ENCODE assay signal across 1 cellular context in the genomic region with DNA sequence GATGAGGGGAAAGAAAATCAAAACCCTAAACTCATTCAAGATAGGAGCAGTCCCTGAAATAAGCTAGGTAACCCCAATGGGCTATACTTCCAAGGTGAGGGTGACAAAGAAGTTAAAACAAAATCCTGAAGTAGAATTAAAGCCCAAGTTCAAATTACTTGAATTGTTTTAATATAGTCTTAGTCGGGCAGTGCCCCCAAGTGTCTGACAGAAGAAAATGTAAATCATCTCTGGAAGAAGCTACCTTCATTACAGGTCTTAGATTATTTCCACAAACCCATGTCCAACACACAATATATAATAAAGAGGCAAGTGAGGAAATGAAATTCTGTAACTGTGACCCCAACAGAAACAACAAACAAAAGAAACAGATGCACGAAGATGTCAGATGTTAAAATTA.
TF ChIP-seq lines count a peak whose summit lies in the region.

No MANE protein-coding gene starts in this region.

TF ChIP-seq in HCT116, 20 proteins besides CTCF, POLR2A, EP300 and RAD21 (continued from another document):
- TF ChIP-seq, protein P1, sequence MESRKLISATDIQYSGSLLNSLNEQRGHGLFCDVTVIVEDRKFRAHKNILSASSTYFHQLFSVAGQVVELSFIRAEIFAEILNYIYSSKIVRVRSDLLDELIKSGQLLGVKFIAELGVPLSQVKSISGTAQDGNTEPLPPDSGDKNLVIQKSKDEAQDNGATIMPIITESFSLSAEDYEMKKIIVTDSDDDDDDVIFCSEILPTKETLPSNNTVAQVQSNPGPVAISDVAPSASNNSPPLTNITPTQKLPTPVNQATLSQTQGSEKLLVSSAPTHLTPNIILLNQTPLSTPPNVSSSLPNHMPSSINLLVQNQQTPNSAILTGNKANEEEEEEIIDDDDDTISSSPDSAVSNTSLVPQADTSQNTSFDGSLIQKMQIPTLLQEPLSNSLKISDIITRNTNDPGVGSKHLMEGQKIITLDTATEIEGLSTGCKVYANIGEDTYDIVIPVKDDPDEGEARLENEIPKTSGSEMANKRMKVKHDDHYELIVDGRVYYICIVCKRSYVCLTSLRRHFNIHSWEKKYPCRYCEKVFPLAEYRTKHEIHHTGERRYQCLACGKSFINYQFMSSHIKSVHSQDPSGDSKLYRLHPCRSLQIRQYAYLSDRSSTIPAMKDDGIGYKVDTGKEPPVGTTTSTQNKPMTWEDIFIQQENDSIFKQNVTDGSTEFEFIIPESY (IDR thresholded peaks at IDR 0.05; ENCODE audit: extremely low read depth, insufficient replicate concordance, low read length) = no peak
- TF ChIP-seq, protein P2, sequence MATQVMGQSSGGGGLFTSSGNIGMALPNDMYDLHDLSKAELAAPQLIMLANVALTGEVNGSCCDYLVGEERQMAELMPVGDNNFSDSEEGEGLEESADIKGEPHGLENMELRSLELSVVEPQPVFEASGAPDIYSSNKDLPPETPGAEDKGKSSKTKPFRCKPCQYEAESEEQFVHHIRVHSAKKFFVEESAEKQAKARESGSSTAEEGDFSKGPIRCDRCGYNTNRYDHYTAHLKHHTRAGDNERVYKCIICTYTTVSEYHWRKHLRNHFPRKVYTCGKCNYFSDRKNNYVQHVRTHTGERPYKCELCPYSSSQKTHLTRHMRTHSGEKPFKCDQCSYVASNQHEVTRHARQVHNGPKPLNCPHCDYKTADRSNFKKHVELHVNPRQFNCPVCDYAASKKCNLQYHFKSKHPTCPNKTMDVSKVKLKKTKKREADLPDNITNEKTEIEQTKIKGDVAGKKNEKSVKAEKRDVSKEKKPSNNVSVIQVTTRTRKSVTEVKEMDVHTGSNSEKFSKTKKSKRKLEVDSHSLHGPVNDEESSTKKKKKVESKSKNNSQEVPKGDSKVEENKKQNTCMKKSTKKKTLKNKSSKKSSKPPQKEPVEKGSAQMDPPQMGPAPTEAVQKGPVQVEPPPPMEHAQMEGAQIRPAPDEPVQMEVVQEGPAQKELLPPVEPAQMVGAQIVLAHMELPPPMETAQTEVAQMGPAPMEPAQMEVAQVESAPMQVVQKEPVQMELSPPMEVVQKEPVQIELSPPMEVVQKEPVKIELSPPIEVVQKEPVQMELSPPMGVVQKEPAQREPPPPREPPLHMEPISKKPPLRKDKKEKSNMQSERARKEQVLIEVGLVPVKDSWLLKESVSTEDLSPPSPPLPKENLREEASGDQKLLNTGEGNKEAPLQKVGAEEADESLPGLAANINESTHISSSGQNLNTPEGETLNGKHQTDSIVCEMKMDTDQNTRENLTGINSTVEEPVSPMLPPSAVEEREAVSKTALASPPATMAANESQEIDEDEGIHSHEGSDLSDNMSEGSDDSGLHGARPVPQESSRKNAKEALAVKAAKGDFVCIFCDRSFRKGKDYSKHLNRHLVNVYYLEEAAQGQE (IDR thresholded peaks at IDR 0.05; ENCODE audit: low read depth) = no peak
- TF ChIP-seq EZH2phosphoT487 (IDR thresholded peaks at IDR 0.05; ENCODE audit: borderline replicate concordance) (no peak), FOSL1 (IDR thresholded peaks at IDR 0.05; ENCODE audit: low read depth) (no peak), CBX3 (IDR thresholded peaks at IDR 0.05; ENCODE audit: low read depth) (no peak), JUND (IDR thresholded peaks at IDR 0.05) (no peak), ZNF274 (IDR thresholded peaks at IDR 0.05; ENCODE audit: low read depth, low read length) (no peak), ZFX (IDR thresholded peaks at IDR 0.05) (no peak), SP1 (IDR thresholded peaks at IDR 0.05; ENCODE audit: low read depth) (no peak), ELF1 (IDR thresholded peaks at IDR 0.05; ENCODE audit: borderline replicate concordance, low read depth) (no peak)
